In genomic region chr14:31456841-31457664, GRCh38 we compare ENCODE assay signal across 8 cellular contexts. TPM values are rescaled to one million over a fixed set of nuclear protein-coding genes. Genes with fewer than 3 reads are reported as not detected.
A peak's percentile ranks its signal among the peaks of the same experiment; 100 is the strongest.
DNase-seq lines count a peak whose midpoint lies in the region; ATAC-seq, FAIRE-seq and TF ChIP-seq lines count a peak whose summit lies in the region.

TSS of gene DTD2 (minus strand) at chr14:31457506. CDS start at chr14:31457393, 113 bp downstream.

- 1% methylated on average over 69 of the region's 70 CpGs for WGBS in HepG2 (ENCODE audit: low lambda C conversion rate)

- H3K9me3 ChIP-seq in HepG2 (ENCODE audit: low read length): no peaks in the 10 kb centered on the region

- H3K9ac ChIP-seq in HepG2 (ENCODE audit: insufficient read depth, low read depth, low read length): peak within 1 kb of the TSS; percentile 93

- H3K4me1 Mint-ChIP-seq in dendritic cell treated with granulocyte-macrophage colony-stimulating factor and Interleukin-4, amounts not matched to agents 40 ng/mL and 50 ng/mL, for 4 days (ENCODE audit: low read depth): peaks cover 13% of the 10 kb centered on the region

- no peak; the same call in 1 of the 2 replicates for TF ChIP-seq CTCF in C4-2B (conservative IDR thresholded peaks at IDR 0.05)
- no peak for TF ChIP-seq CTCF in HepG2 (CRISPR knock-in tag; IDR thresholded peaks at IDR 0.05)

- no peaks in the 10 kb centered on the region for H3K9me3 Mint-ChIP-seq in dendritic cell treated with granulocyte-macrophage colony-stimulating factor and Interleukin-4, amounts not matched to agents 40 ng/mL and 50 ng/mL, for 4 days

- no peaks in the 10 kb centered on the region; a peak in 1 of 5 replicates for H3K27me3 ChIP-seq in HepG2 (ENCODE audit: control insufficient read depth in 1 of 2, insufficient read depth in 2 of 2, low read length in 2 of 2)

- H3K4me3 ChIP-seq in HepG2 (replicated peaks in 1 of 3; ENCODE audit: insufficient read depth in 1 of 3, low read depth in 2 of 3, low read length in 3 of 3): peak within 1 kb of the TSS; percentile 74 to 88 (median 84)

- TSS peak; percentile 82 for BruUV-seq in HepG2 (replicated peaks; lab: Mats Ljungman, UMichigan)

- H3K4me1 ChIP-seq in HepG2 (ENCODE audit: insufficient read depth, low read length): peaks cover 21% of the 10 kb centered on the region

- intact Hi-C loops in dendritic cell treated with granulocyte-macrophage colony-stimulating factor and Interleukin-4, amounts not matched to agents 40 ng/mL and 50 ng/mL, for 4 days (cut with micrococcal nuclease): loop anchor here (2.0 kb wide), 2 partner anchors 32 to 38 kb away; partner anchors contain the start of gene GPR33
- intact Hi-C loops in HepG2 (cut with micrococcal nuclease; ENCODE audit: unreplicated experiment): loop anchor here (1.0 to 5.0 kb wide), 7 partner anchors 37 to 800 kb away; partner anchors contain the start of genes HEATR5A, HECTD1, NUBPL and RNU6-7

- peak within 1 kb of the TSS; percentile 90 for H3K4me3 Mint-ChIP-seq in dendritic cell treated with granulocyte-macrophage colony-stimulating factor and Interleukin-4, amounts not matched to agents 40 ng/mL and 50 ng/mL, for 4 days

- H3K79me2 ChIP-seq in HepG2 (ENCODE audit: insufficient read depth, low read length): peaks cover 11% of the 10 kb centered on the region

- peak; percentile 96 for ATAC-seq in GM19372 (IDR thresholded peaks at IDR 0.05; ENCODE audit: low read depth, unreplicated experiment)
- peak; percentile 97 for ATAC-seq in HG03558 (IDR thresholded peaks at IDR 0.05; ENCODE audit: extremely low read depth, unreplicated experiment)
- peak; percentile 98 for ATAC-seq in HepG2

- POLR2A ChIA-PET in HepG2 (lab: Yijun Ruan, JAX): interaction anchor here (0.5 to 4.4 kb wide), 36 partner anchors 8 to 835 kb away, joined by 3 to 181 read pairs (median 4); partner anchors contain the start of genes ARHGAP5, HEATR5A, HECTD1 and NUBPL

- H3K36me3 ChIP-seq in HepG2 (replicated peaks in 1 of 2; ENCODE audit: control insufficient read depth in 1 of 2, insufficient read depth in 2 of 2, low read length in 2 of 2): peaks cover 3 to 4% of the 10 kb centered on the region in 2 experiments; a peak in 3 of 5 replicates

- peak; percentile 96 for DNase-seq in NCI-H748 (lab: John Stamatoyannopoulos, UW; ENCODE audit: unreplicated experiment)
- DNase-seq in activated CD4-positive, alpha-beta T cell treated with anti-CD3 and anti-CD28 coated beads, Interleukin-2, amount 50 U/mL, for 4 hours: peak; percentile 89 to 90
- peak; percentile 98 for DNase-seq in HepG2 (ENCODE audit: low spot score)
- peak; percentile 90 for DNase-seq in stimulated activated CD4-positive, alpha-beta T cell treated with anti-CD3 and anti-CD28 coated beads, Interleukin-4, amount 100 ng/mL, for 1 hour

- in situ Hi-C loops in HepG2 (cut with HindIII; ENCODE audit: extremely low pct_ligation_motif_present, low pct_unique_long_range_greater_than_20kb): loop anchor here (5.0 kb wide), 1 partner anchor 35 kb away; the partner anchor contains the start of gene HEATR5A

- peak within 1 kb of the TSS; percentile 93 for H3K4me2 ChIP-seq in HepG2 (ENCODE audit: low read depth, low read length)

- peaks cover 2% of the 10 kb centered on the region for H3K27me3 Mint-ChIP-seq in dendritic cell treated with granulocyte-macrophage colony-stimulating factor and Interleukin-4, amounts not matched to agents 40 ng/mL and 50 ng/mL, for 4 days

- peak; percentile 98 to 99 for TF ChIP-seq POLR2A in HepG2 (IDR thresholded peaks at IDR 0.05; ENCODE audit: insufficient read depth in 1 of 2, low read depth in 2 of 2, low read length in 2 of 2)

- peak; percentile 32 for FAIRE-seq in HepG2 (lab: Jason Lieb, UNC)

- H3K27ac Mint-ChIP-seq in dendritic cell treated with granulocyte-macrophage colony-stimulating factor and Interleukin-4, amounts not matched to agents 40 ng/mL and 50 ng/mL, for 4 days: peak within 1 kb of the TSS; percentile 92

- peak; percentile 22 to 60; a peak in 2 of 4 replicates for TF ChIP-seq EP300 in HepG2 (IDR thresholded peaks at IDR 0.05; ENCODE audit: low read depth in 2 of 2, low read length in 2 of 2)
- peak; percentile 83 for TF ChIP-seq EP300 in HepG2 (CRISPR knock-in tag; IDR thresholded peaks at IDR 0.05; ENCODE audit: borderline replicate concordance)

- H3K27ac ChIP-seq in C4-2B: peak within 1 kb of the TSS; percentile 94
- H3K27ac ChIP-seq in HepG2 (ENCODE audit: extremely low read length, insufficient read depth, low read length): peak within 1 kb of the TSS; percentile 87

- CTCF ChIA-PET in HepG2 (lab: Yijun Ruan, JAX; ENCODE audit: low intra/inter-chr PET ratio, low total read pairs): no interaction called here

- H2AFZ ChIP-seq in HepG2 (ENCODE audit: low read length): peak within 1 kb of the TSS; percentile 88

- TF ChIP-seq RAD21 in HepG2 (CRISPR knock-in tag; IDR thresholded peaks at IDR 0.05): peak; percentile 79

- H4K20me1 ChIP-seq in HepG2 (ENCODE audit: insufficient read depth, low read length): no peaks in the 10 kb centered on the region

- no peaks in the 10 kb centered on the region for H3K36me3 Mint-ChIP-seq in dendritic cell treated with granulocyte-macrophage colony-stimulating factor and Interleukin-4, amounts not matched to agents 40 ng/mL and 50 ng/mL, for 4 days (ENCODE audit: low read depth)

TF ChIP-seq in HepG2, 621 proteins besides CTCF, POLR2A, EP300 and RAD21 (continues in another document):
- TF ChIP-seq ZBTB33 (CRISPR knock-in tag; IDR thresholded peaks at IDR 0.05) (peak; percentile 70), ZNF772 (CRISPR knock-in tag; IDR thresholded peaks at IDR 0.05) (peak; percentile 100), RBM39 (IDR thresholded peaks at IDR 0.05; ENCODE audit: low read depth, low read length, poor library complexity, severe bottlenecking) (peak; percentile 98), FOXK2 (IDR thresholded peaks at IDR 0.05) (no peak; the same call in 1 of the 2 replicates), FOXO1 (CRISPR knock-in tag; IDR thresholded peaks at IDR 0.05) (peak; percentile 95), ZFP90 (CRISPR knock-in tag; IDR thresholded peaks at IDR 0.05; ENCODE audit: borderline replicate concordance) (peak; percentile 100), JARID2 (CRISPR knock-in tag; IDR thresholded peaks at IDR 0.05; ENCODE audit: insufficient replicate concordance) (no peak), ZNF292 (CRISPR knock-in tag; IDR thresholded peaks at IDR 0.05; ENCODE audit: borderline replicate concordance, low read depth) (peak; percentile 100), HDAC1 (CRISPR knock-in tag; IDR thresholded peaks at IDR 0.05) (peak; percentile 100), SRY (CRISPR knock-in tag; IDR thresholded peaks at IDR 0.05) (peak; percentile 99), HDAC6 (IDR thresholded peaks at IDR 0.05; ENCODE audit: low read depth, low read length) (no peak; the same call in 1 of the 2 replicates), FOSL2 (CRISPR knock-in tag; IDR thresholded peaks at IDR 0.05) (peak; percentile 76), NKX3-1 (CRISPR knock-in tag; IDR thresholded peaks at IDR 0.05) (peak; percentile 99), ZEB1 (IDR thresholded peaks at IDR 0.05; ENCODE audit: insufficient replicate concordance, low read depth) (no peak), REPIN1 (CRISPR knock-in tag; IDR thresholded peaks at IDR 0.05; ENCODE audit: borderline replicate concordance, low read depth) (peak; percentile 99)

RNA-seq across cellular contexts. Expression of gene DTD2, which starts in this region (rescaled TPM):
- total RNA-seq in HepG2 (2016; rRNA removed; fragmentation: Illumina TruSeq; extraction: Trizol): 49.8 and 68.8 TPM in 2 replicates
- total RNA-seq in HepG2 (2016; cell fraction: cytosol; rRNA removed; fragmentation: Illumina TruSeq; extraction: Trizol; ENCODE audit: low read depth): 29.9 and 37.9 TPM in 2 replicates
- total RNA-seq in HepG2 (2016; cell fraction: insoluble cytoplasmic fraction; rRNA removed; fragmentation: Illumina TruSeq; extraction: Trizol): 53.1 and 63.5 TPM in 2 replicates
- total RNA-seq in HepG2 (2016; cell fraction: membrane; rRNA removed; fragmentation: Illumina TruSeq; extraction: Trizol): 110 and 116 TPM in 2 replicates
- 23.2 and 25.1 TPM in 2 replicates for total RNA-seq in HepG2 (2016; cell fraction: nucleus; rRNA removed; fragmentation: Illumina TruSeq; extraction: Trizol)
- polyA plus RNA-seq in HepG2 (2011; rRNA removed): 22.3 and 22.5 TPM in 2 replicates
- polyA plus RNA-seq in HepG2 (2011; cell fraction: cytosol; rRNA removed): 29.0 and 29.5 TPM in 2 replicates
- polyA plus RNA-seq in HepG2 (2011; cell fraction: nucleus; rRNA removed): 12.9 and 15.9 TPM in 2 replicates
- 22.3 and 30.1 TPM in 2 replicates for polyA plus RNA-seq in HepG2 (2012)
- polyA plus RNA-seq in HepG2 (2016; cell fraction: cytosol; fragmentation: Illumina TruSeq; extraction: Trizol; ENCODE audit: low read depth): 23.7 and 37.0 TPM in 2 replicates
- 61.0 and 63.9 TPM in 2 replicates for polyA plus RNA-seq in HepG2 (2016; cell fraction: insoluble cytoplasmic fraction; fragmentation: Illumina TruSeq; extraction: Trizol; ENCODE audit: low read depth)
- polyA plus RNA-seq in HepG2 (2016; cell fraction: membrane; fragmentation: Illumina TruSeq; extraction: Trizol; ENCODE audit: low read depth): 76.4 and 78.9 TPM in 2 replicates
- polyA plus RNA-seq in HepG2 (2016; cell fraction: nucleus; fragmentation: Illumina TruSeq; extraction: Trizol; ENCODE audit: insufficient read depth, low read depth): 28.5 and 28.7 TPM in 2 replicates
- polyA minus RNA-seq in HepG2 (2011; rRNA and poly(A)+ RNA removed; ENCODE audit: low replicate concordance): 7.0 and 35.4 TPM in 2 replicates
- polyA minus RNA-seq in HepG2 (2011; cell fraction: cytosol; rRNA and poly(A)+ RNA removed): 28.0 and 32.8 TPM in 2 replicates
- 26.9 and 32.9 TPM in 2 replicates for polyA minus RNA-seq in HepG2 (2011; cell fraction: nucleus; rRNA and poly(A)+ RNA removed)

Comparison
In these comparisons a context has a peak if more than half of its experiments do, and no peak if none do; other contexts are left out.
1. Peak in every context shown above with its lines: DNase-seq, ATAC-seq, H3K4me3 ChIP-seq and H3K27ac ChIP-seq.